18 cellular contexts compared by ENCODE assay signal in the genomic region with DNA sequence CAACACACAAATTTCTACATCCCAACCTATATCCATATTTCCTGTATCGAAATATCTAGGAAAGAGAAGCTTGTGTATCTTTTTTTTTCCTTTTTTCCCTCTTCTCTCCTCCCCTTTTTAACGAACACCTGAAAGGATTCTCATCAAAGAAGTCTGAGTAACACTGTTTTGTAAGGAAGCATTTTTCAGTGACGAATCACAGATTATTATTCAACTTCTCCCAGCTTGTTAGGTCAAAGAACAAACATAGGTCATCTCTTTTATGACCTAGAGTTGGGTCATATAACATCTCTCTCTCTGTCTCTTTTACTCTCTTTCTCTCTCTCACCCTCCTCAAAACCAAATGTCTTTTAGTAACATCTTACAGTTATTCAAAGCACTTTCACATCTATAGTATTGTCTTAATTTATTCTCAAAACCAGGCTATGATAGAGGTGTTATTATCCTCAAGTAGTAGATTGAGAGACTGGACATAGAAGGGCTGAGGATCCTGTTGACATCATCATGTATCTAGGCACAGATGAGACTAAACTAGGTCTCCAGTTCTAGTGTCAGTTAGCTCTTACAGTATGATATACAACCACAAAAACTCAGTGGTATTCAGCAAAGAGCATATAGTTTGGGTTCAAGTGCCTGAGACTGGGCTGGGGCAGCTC.
DNase-seq lines count a peak whose midpoint lies in the region; ATAC-seq and TF ChIP-seq lines count a peak whose summit lies in the region.
"Had no signal": no experiment of that assay in that cellular context is flagged by ENCODE, and none has a peak within 500 bp of the region (broad histone marks: within the 10 kb centered on the region; RNA-seq: fewer than 3 reads in every experiment).

No MANE protein-coding gene starts in this region.

- H3K9me3 ChIP-seq in MG63 = no peaks in the 10 kb centered on the region; the same call in 1 of the 2 replicates

- TF ChIP-seq CTCF in fibroblast of mammary gland (conservative IDR thresholded peaks at IDR 0.05; ENCODE audit: control insufficient read depth, insufficient read depth, low read depth, low read length) (no peak), GM23338 (conservative IDR thresholded peaks at IDR 0.05; ENCODE audit: low read depth in 2 of 2) (no peak)

- H3K36me3 Mint-ChIP-seq in GM23338 (ENCODE audit: low read depth) = peaks cover 23% of the 10 kb centered on the region
- H3K36me3 Mint-ChIP-seq: activated naive CD8-positive, alpha-beta T cell treated with anti-CD3 and anti-CD28 coated beads, Interleukin-2, amount 10 ng/mL, durations not matched to agents 7 days and 5 days; CD4-positive, CD25-positive, alpha-beta regulatory T cell had no signal

- no peaks in the 10 kb centered on the region for H3F3A ChIP-seq in GM23338 (replicated peaks; ENCODE audit: low read depth)

- H3K4me3 Mint-ChIP-seq in GM23338 = no peak overlapping the region
- H3K4me3 Mint-ChIP-seq: activated naive CD8-positive, alpha-beta T cell treated with anti-CD3 and anti-CD28 coated beads, Interleukin-2, amount 10 ng/mL, durations not matched to agents 7 days and 5 days; CD4-positive, CD25-positive, alpha-beta regulatory T cell; endodermal cell; stimulated activated naive CD8-positive, alpha-beta T cell treated with anti-CD3 and anti-CD28 coated beads, Interleukin-15, Interleukin-2, amounts not matched to agents 100 ng/mL and 50 ng/mL, for 24 hours had no signal

- H4K20me1 ChIP-seq in GM23338 (replicated peaks; ENCODE audit: insufficient read depth) = no peaks in the 10 kb centered on the region

- H3K36me3 ChIP-seq in MG63 (no peaks in the 10 kb centered on the region; the same call in 1 of the 2 replicates), GM23338 (ENCODE audit: insufficient read depth) (peaks cover 6% of the 10 kb centered on the region; the same call in 1 of the 2 replicates)

- H3K79me2 ChIP-seq in GM23338 (replicated peaks; ENCODE audit: insufficient read depth) = no peaks in the 10 kb centered on the region

- no peak overlapping the region; the same call in 1 of the 2 replicates for H2AFZ ChIP-seq in GM23338

- H3K4me1 ChIP-seq in GM23338 (ENCODE audit: insufficient read depth) = no peaks in the 10 kb centered on the region

- peak; percentile 51 for ATAC-seq in SK-N-SH treated with all-trans-retinoic acid at 6 μM for 48 hours
- no peak for ATAC-seq in GM18520 (IDR thresholded peaks at IDR 0.05; ENCODE audit: unreplicated experiment)
- ATAC-seq in GM23338 = no peak

- peaks cover 24% of the 10 kb centered on the region for H3K9me3 Mint-ChIP-seq in GM23338

- no peaks in the 10 kb centered on the region for H3K27me3 Mint-ChIP-seq in GM23338 (ENCODE audit: insufficient read depth, low read depth, poor library complexity)
- H3K27me3 Mint-ChIP-seq: activated naive CD8-positive, alpha-beta T cell treated with anti-CD3 and anti-CD28 coated beads, Interleukin-2, amount 10 ng/mL, durations not matched to agents 7 days and 5 days; CD4-positive, CD25-positive, alpha-beta regulatory T cell; stimulated activated naive CD8-positive, alpha-beta T cell treated with anti-CD3 and anti-CD28 coated beads, Interleukin-15, Interleukin-2, amounts not matched to agents 100 ng/mL and 50 ng/mL, for 24 hours had no signal

- peaks cover 9% of the 10 kb centered on the region; the same call in 2 of the 3 replicates for H3K4me1 Mint-ChIP-seq in GM23338
- H3K4me1 Mint-ChIP-seq: activated naive CD8-positive, alpha-beta T cell treated with anti-CD3 and anti-CD28 coated beads, Interleukin-2, amount 10 ng/mL, durations not matched to agents 7 days and 5 days; CD4-positive, CD25-positive, alpha-beta regulatory T cell; endodermal cell had no signal

- H3K27me3 ChIP-seq in MG63 (no peaks in the 10 kb centered on the region), GM23338 (ENCODE audit: insufficient read depth) (no peaks in the 10 kb centered on the region)

- H3K27ac ChIP-seq in GM23338 (ENCODE audit: low read depth) = no peak overlapping the region
- H3K27ac ChIP-seq: VCaP had no signal

- no peak overlapping the region for H3K27ac Mint-ChIP-seq in GM23338
- H3K27ac Mint-ChIP-seq: activated naive CD8-positive, alpha-beta T cell treated with anti-CD3 and anti-CD28 coated beads, Interleukin-2, amount 10 ng/mL, durations not matched to agents 7 days and 5 days; CD4-positive, CD25-positive, alpha-beta regulatory T cell; endodermal cell; stimulated activated naive CD8-positive, alpha-beta T cell treated with anti-CD3 and anti-CD28 coated beads, Interleukin-15, Interleukin-2, amounts not matched to agents 100 ng/mL and 50 ng/mL, for 24 hours had no signal

- H3K4me3 ChIP-seq in fibroblast of mammary gland (ENCODE audit: control insufficient read depth, low read depth, low read length) (no peak overlapping the region), MG63 (no peak overlapping the region), GM23338 (no peak overlapping the region)

- DNase-seq in HCEC 1CT (peak; percentile 64), fibroblast of mammary gland (ENCODE audit: low read depth) (peak; percentile 62), renal cortical epithelial cell (ENCODE audit: low read depth) (peak; percentile 93), NCI-H510A treated with DMSO at 0.1 percent for 48 hours (lab: John Stamatoyannopoulos, UW) (no peak), MG63 (no peak), GM23338 (ENCODE audit: low spot score) (no peak)
- DNase-seq: activated CD8-positive, alpha-beta memory T cell treated with anti-CD3 and anti-CD28 coated beads, Interleukin-2, amount 50 U/mL, for 4 hours; activated naive CD8-positive, alpha-beta T cell treated with anti-CD3 and anti-CD28 coated beads, Interleukin-2, amount 10 ng/mL, durations not matched to agents 7 days and 5 days; CD4-positive, CD25-positive, alpha-beta regulatory T cell; endodermal cell; NCI-H1092 treated with DMSO at 0.1 percent for 48 hours; NCI-H524 treated with DMSO at 0.1 percent for 48 hours; SHP77 treated with DMSO at 0.1 percent for 48 hours; stimulated activated CD4-positive, alpha-beta T cell treated with anti-CD3 and anti-CD28 coated beads, Interleukin-4, amount 100 ng/mL, for 4 hours had no signal

- H3K9me2 ChIP-seq in GM23338 (ENCODE audit: insufficient read depth) = no peaks in the 10 kb centered on the region; the same call in 1 of the 2 replicates

- H3K4me2 ChIP-seq in GM23338 = no peak overlapping the region

TF ChIP-seq in SK-N-SH treated with all-trans-retinoic acid at 6 μM for 48 hours, 23 proteins besides CTCF, POLR2A, EP300 and RAD21 (continues in another document):
- TF ChIP-seq, protein P1, sequence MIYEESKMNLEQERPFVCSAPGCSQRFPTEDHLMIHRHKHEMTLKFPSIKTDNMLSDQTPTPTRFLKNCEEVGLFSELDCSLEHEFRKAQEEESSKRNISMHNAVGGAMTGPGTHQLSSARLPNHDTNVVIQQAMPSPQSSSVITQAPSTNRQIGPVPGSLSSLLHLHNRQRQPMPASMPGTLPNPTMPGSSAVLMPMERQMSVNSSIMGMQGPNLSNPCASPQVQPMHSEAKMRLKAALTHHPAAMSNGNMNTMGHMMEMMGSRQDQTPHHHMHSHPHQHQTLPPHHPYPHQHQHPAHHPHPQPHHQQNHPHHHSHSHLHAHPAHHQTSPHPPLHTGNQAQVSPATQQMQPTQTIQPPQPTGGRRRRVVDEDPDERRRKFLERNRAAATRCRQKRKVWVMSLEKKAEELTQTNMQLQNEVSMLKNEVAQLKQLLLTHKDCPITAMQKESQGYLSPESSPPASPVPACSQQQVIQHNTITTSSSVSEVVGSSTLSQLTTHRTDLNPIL (CRISPR knock-in tag; IDR thresholded peaks at IDR 0.05; ENCODE audit: low read depth) = no peak
- TF ChIP-seq ZFP30 (CRISPR knock-in tag; IDR thresholded peaks at IDR 0.05) = no peak
- TF ChIP-seq ZNF8 (CRISPR knock-in tag; IDR thresholded peaks at IDR 0.05) = no peak
- no peak for TF ChIP-seq ZNF70 (CRISPR knock-in tag; IDR thresholded peaks at IDR 0.05)
- TF ChIP-seq ZC3H10 (CRISPR knock-in tag; IDR thresholded peaks at IDR 0.05) = no peak
- no peak for TF ChIP-seq BACH2 (CRISPR knock-in tag; IDR thresholded peaks at IDR 0.05; ENCODE audit: borderline replicate concordance)

TF ChIP-seq in GM23338, 12 proteins besides CTCF, POLR2A, EP300 and RAD21 (continues in another document):
- TF ChIP-seq ZNF114 (CRISPR knock-in tag; IDR thresholded peaks at IDR 0.05) = no peak
- TF ChIP-seq, protein P2, sequence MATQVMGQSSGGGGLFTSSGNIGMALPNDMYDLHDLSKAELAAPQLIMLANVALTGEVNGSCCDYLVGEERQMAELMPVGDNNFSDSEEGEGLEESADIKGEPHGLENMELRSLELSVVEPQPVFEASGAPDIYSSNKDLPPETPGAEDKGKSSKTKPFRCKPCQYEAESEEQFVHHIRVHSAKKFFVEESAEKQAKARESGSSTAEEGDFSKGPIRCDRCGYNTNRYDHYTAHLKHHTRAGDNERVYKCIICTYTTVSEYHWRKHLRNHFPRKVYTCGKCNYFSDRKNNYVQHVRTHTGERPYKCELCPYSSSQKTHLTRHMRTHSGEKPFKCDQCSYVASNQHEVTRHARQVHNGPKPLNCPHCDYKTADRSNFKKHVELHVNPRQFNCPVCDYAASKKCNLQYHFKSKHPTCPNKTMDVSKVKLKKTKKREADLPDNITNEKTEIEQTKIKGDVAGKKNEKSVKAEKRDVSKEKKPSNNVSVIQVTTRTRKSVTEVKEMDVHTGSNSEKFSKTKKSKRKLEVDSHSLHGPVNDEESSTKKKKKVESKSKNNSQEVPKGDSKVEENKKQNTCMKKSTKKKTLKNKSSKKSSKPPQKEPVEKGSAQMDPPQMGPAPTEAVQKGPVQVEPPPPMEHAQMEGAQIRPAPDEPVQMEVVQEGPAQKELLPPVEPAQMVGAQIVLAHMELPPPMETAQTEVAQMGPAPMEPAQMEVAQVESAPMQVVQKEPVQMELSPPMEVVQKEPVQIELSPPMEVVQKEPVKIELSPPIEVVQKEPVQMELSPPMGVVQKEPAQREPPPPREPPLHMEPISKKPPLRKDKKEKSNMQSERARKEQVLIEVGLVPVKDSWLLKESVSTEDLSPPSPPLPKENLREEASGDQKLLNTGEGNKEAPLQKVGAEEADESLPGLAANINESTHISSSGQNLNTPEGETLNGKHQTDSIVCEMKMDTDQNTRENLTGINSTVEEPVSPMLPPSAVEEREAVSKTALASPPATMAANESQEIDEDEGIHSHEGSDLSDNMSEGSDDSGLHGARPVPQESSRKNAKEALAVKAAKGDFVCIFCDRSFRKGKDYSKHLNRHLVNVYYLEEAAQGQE (IDR thresholded peaks at IDR 0.05; ENCODE audit: unreplicated experiment) = no peak

Comparison
In these comparisons a context has a peak if more than half of its experiments do, and no peak if none do; other contexts are left out.
1. DNase-seq: peak in HCEC 1CT (single experiment), fibroblast of mammary gland (single experiment) and renal cortical epithelial cell (single experiment); none in NCI-H510A treated with DMSO at 0.1 percent for 48 hours (single experiment), MG63 (single experiment) and GM23338 (single experiment).